Comparison of ENCODE assay signal across 1 cellular context in genomic region chr1:223776075-223776814, GRCh38.
TF ChIP-seq lines count a peak whose summit lies in the region.

No MANE protein-coding gene starts in this region.

TF ChIP-seq in GM23338, 12 proteins besides CTCF, POLR2A, EP300 and RAD21 (continued from another document):
- TF ChIP-seq, protein P1, sequence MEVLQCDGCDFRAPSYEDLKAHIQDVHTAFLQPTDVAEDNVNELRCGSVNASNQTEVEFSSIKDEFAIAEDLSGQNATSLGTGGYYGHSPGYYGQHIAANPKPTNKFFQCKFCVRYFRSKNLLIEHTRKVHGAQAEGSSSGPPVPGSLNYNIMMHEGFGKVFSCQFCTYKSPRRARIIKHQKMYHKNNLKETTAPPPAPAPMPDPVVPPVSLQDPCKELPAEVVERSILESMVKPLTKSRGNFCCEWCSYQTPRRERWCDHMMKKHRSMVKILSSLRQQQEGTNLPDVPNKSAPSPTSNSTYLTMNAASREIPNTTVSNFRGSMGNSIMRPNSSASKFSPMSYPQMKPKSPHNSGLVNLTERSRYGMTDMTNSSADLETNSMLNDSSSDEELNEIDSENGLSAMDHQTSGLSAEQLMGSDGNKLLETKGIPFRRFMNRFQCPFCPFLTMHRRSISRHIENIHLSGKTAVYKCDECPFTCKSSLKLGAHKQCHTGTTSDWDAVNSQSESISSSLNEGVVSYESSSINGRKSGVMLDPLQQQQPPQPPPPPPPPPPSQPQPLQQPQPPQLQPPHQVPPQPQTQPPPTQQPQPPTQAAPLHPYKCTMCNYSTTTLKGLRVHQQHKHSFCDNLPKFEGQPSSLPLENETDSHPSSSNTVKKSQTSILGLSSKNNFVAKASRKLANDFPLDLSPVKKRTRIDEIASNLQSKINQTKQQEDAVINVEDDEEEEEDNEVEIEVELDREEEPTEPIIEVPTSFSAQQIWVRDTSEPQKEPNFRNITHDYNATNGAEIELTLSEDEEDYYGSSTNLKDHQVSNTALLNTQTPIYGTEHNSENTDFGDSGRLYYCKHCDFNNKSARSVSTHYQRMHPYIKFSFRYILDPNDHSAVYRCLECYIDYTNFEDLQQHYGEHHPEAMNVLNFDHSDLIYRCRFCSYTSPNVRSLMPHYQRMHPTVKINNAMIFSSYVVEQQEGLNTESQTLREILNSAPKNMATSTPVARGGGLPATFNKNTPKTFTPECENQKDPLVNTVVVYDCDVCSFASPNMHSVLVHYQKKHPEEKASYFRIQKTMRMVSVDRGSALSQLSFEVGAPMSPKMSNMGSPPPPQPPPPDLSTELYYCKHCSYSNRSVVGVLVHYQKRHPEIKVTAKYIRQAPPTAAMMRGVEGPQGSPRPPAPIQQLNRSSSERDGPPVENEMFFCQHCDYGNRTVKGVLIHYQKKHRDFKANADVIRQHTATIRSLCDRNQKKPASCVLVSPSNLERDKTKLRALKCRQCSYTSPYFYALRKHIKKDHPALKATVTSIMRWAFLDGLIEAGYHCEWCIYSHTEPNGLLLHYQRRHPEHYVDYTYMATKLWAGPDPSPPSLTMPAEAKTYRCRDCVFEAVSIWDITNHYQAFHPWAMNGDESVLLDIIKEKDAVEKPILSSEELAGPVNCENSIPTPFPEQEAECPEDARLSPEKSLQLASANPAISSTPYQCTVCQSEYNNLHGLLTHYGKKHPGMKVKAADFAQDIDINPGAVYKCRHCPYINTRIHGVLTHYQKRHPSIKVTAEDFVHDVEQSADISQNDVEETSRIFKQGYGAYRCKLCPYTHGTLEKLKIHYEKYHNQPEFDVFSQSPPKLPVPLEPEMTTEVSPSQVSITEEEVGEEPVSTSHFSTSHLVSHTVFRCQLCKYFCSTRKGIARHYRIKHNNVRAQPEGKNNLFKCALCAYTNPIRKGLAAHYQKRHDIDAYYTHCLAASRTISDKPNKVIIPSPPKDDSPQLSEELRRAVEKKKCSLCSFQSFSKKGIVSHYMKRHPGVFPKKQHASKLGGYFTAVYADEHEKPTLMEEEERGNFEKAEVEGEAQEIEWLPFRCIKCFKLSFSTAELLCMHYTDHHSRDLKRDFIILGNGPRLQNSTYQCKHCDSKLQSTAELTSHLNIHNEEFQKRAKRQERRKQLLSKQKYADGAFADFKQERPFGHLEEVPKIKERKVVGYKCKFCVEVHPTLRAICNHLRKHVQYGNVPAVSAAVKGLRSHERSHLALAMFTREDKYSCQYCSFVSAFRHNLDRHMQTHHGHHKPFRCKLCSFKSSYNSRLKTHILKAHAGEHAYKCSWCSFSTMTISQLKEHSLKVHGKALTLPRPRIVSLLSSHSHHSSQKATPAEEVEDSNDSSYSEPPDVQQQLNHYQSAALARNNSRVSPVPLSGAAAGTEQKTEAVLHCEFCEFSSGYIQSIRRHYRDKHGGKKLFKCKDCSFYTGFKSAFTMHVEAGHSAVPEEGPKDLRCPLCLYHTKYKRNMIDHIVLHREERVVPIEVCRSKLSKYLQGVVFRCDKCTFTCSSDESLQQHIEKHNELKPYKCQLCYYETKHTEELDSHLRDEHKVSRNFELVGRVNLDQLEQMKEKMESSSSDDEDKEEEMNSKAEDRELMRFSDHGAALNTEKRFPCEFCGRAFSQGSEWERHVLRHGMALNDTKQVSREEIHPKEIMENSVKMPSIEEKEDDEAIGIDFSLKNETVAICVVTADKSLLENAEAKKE (CRISPR knock-in tag; IDR thresholded peaks at IDR 0.05): no peak
- TF ChIP-seq NANOG (IDR thresholded peaks at IDR 0.05; ENCODE audit: borderline replicate concordance): no peak
- TF ChIP-seq, protein P2, sequence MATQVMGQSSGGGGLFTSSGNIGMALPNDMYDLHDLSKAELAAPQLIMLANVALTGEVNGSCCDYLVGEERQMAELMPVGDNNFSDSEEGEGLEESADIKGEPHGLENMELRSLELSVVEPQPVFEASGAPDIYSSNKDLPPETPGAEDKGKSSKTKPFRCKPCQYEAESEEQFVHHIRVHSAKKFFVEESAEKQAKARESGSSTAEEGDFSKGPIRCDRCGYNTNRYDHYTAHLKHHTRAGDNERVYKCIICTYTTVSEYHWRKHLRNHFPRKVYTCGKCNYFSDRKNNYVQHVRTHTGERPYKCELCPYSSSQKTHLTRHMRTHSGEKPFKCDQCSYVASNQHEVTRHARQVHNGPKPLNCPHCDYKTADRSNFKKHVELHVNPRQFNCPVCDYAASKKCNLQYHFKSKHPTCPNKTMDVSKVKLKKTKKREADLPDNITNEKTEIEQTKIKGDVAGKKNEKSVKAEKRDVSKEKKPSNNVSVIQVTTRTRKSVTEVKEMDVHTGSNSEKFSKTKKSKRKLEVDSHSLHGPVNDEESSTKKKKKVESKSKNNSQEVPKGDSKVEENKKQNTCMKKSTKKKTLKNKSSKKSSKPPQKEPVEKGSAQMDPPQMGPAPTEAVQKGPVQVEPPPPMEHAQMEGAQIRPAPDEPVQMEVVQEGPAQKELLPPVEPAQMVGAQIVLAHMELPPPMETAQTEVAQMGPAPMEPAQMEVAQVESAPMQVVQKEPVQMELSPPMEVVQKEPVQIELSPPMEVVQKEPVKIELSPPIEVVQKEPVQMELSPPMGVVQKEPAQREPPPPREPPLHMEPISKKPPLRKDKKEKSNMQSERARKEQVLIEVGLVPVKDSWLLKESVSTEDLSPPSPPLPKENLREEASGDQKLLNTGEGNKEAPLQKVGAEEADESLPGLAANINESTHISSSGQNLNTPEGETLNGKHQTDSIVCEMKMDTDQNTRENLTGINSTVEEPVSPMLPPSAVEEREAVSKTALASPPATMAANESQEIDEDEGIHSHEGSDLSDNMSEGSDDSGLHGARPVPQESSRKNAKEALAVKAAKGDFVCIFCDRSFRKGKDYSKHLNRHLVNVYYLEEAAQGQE (IDR thresholded peaks at IDR 0.05; ENCODE audit: unreplicated experiment): no peak
